In genomic region chr10:132434405-132435005, GRCh38 we compare ENCODE assay signal across 9 cellular contexts. TPM values are rescaled to one million over a fixed set of nuclear protein-coding genes. Genes with fewer than 3 reads are reported as not detected.
DNase-seq lines count a peak whose midpoint lies in the region; FAIRE-seq and TF ChIP-seq lines count a peak whose summit lies in the region.
"Had no signal": no experiment of that assay in that cellular context is flagged by ENCODE, and none has a peak within 500 bp of the region (broad histone marks: within the 10 kb centered on the region; RNA-seq: fewer than 3 reads in every experiment).

No MANE protein-coding gene starts in this region.

- H3K36me3 ChIP-seq in endothelial cell of umbilical vein (ENCODE audit: control insufficient read depth in 2 of 2, extremely low read depth in 1 of 2, insufficient read depth in 2 of 2, low read length in 2 of 2): no peaks in the 10 kb centered on the region

- H3K9me3 Mint-ChIP-seq in nephron progenitor cell: no peaks in the 10 kb centered on the region

- H3K9me3 ChIP-seq in endothelial cell of umbilical vein (replicated peaks; ENCODE audit: control insufficient read depth, insufficient read depth, low read length): no peaks in the 10 kb centered on the region
- H3K9me3 ChIP-seq: psoas muscle had no signal

- no peak overlapping the region for H3K4me2 ChIP-seq in endothelial cell of umbilical vein (ENCODE audit: insufficient read depth, low read length)

- H3K27me3 Mint-ChIP-seq in nephron progenitor cell (ENCODE audit: low read depth, poor library complexity): peaks cover 4% of the 10 kb centered on the region

- H3K4me1 ChIP-seq in endothelial cell of umbilical vein (ENCODE audit: control insufficient read depth, extremely low read depth, insufficient read depth, low read length): peaks cover 2% of the 10 kb centered on the region
- H3K4me1 ChIP-seq: psoas muscle had no signal

- no peak for TF ChIP-seq CTCF in endothelial cell of umbilical vein (IDR thresholded peaks at IDR 0.05; ENCODE audit: extremely low read depth in 1 of 2, insufficient read depth in 1 of 2, low read depth in 1 of 2, low read length in 2 of 2)
- no peak for TF ChIP-seq CTCF in nephron progenitor cell (IDR thresholded peaks at IDR 0.05)

- H4K20me1 ChIP-seq in endothelial cell of umbilical vein (replicated peaks; ENCODE audit: control insufficient read depth, extremely low read depth, insufficient read depth, low read length): no peaks in the 10 kb centered on the region

- H3K36me3 Mint-ChIP-seq in nephron progenitor cell (ENCODE audit: low read depth): no peaks in the 10 kb centered on the region

- H3K4me3 ChIP-seq in endothelial cell of umbilical vein (replicated peaks in 1 of 3; ENCODE audit: insufficient read depth in 1 of 3, low read depth in 1 of 3, low read length in 3 of 3): no peak overlapping the region
- H3K4me3 ChIP-seq: psoas muscle had no signal

- peaks cover 33% of the 10 kb centered on the region for H3K4me1 Mint-ChIP-seq in nephron progenitor cell

- TF ChIP-seq POLR2A in endothelial cell of umbilical vein (IDR thresholded peaks at IDR 0.05; ENCODE audit: low read depth, low read length): no peak

- intact Hi-C loops in endothelial cell of umbilical vein (cut with micrococcal nuclease): no loop called here

- CTCF ChIA-PET in endothelial cell of umbilical vein (lab: Charles Lee): no interaction called here

- FAIRE-seq in endothelial cell of umbilical vein (lab: Jason Lieb, UNC): no peak

- H3K27ac Mint-ChIP-seq in nephron progenitor cell: no peak overlapping the region

- no peaks in the 10 kb centered on the region for H3K27me3 ChIP-seq in endothelial cell of umbilical vein (ENCODE audit: control insufficient read depth in 2 of 2, insufficient read depth in 2 of 2, low read length in 2 of 2)

- H3K9ac ChIP-seq in endothelial cell of umbilical vein (replicated peaks; ENCODE audit: extremely low read depth, insufficient read depth, low read length): no peak overlapping the region

- H3K9me1 ChIP-seq in endothelial cell of umbilical vein (replicated peaks; ENCODE audit: control insufficient read depth, extremely low read depth, insufficient read depth, low read length): no peaks in the 10 kb centered on the region

- no peak overlapping the region for H3K4me3 Mint-ChIP-seq in nephron progenitor cell

- H3K79me2 ChIP-seq in endothelial cell of umbilical vein (ENCODE audit: control insufficient read depth, insufficient read depth, low read length): no peaks in the 10 kb centered on the region

- peak; percentile 37 for DNase-seq in NCI-H2171 treated with DMSO at 0.1 percent for 48 hours (lab: John Stamatoyannopoulos, UW)
- no peak for DNase-seq in NCI-H2171 (lab: John Stamatoyannopoulos, UW)
- peak; percentile 76 for DNase-seq in UCSD-AML1 (lab: John Stamatoyannopoulos, UW; ENCODE audit: unreplicated experiment)
- DNase-seq in endothelial cell of umbilical vein (ENCODE audit: low read depth, low spot score): peak; percentile 22
- DNase-seq in stimulated activated naive CD4-positive, alpha-beta T cell (lab: John Stamatoyannopoulos, UW): peak in 4 of 6 experiments; percentile 17 to 55 (median 36)
- DNase-seq in hepatic stellate cell (ENCODE audit: low spot score): no peak
- DNase-seq in NK-92 treated with Interleukin-12 subunit alpha and Interleukin-12 subunit beta, amount 100 ng/mL, for 24 hours (lab: John Stamatoyannopoulos, UW): no peak
- DNase-seq in nephron progenitor cell: no peak

- BruUV-seq in endothelial cell of umbilical vein (replicated peaks; lab: Mats Ljungman, UMichigan): no TSS peak

- H2AFZ ChIP-seq in endothelial cell of umbilical vein (ENCODE audit: low read depth, low read length): peak overlapping the region; percentile 95

- POLR2A ChIA-PET in endothelial cell of umbilical vein (lab: Charles Lee): no interaction called here

- no peak overlapping the region for H3K27ac ChIP-seq in endothelial cell of umbilical vein (ENCODE audit: insufficient read depth, low read depth, low read length)
- H3K27ac ChIP-seq: psoas muscle had no signal

- dilution Hi-C loops in endothelial cell of umbilical vein (cut with MboI; ENCODE audit: extremely low pct_ligation_motif_present, low sequenced_read_pairs): no loop called here

TF ChIP-seq in endothelial cell of umbilical vein, 7 proteins besides CTCF, POLR2A, EP300 and RAD21:
- no peak for TF ChIP-seq EZH2 (IDR thresholded peaks at IDR 0.05; ENCODE audit: borderline replicate concordance, low read depth, low read length, severe bottlenecking)
- TF ChIP-seq GATA2 (IDR thresholded peaks at IDR 0.05; ENCODE audit: insufficient read depth, insufficient read length, low read depth, low read length): no peak
- TF ChIP-seq FOS (IDR thresholded peaks at IDR 0.05; ENCODE audit: borderline replicate concordance, insufficient read depth, low read length): no peak
- no peak for TF ChIP-seq POLR2AphosphoS5 (IDR thresholded peaks at IDR 0.05; ENCODE audit: insufficient read depth, low read depth, low read length)
- TF ChIP-seq JUN (IDR thresholded peaks at IDR 0.05; ENCODE audit: borderline replicate concordance, insufficient read depth, insufficient read length, low read depth): no peak
- TF ChIP-seq MYC (IDR thresholded peaks at IDR 0.05; ENCODE audit: low read depth, low read length): no peak
- no peak for TF ChIP-seq MAX (IDR thresholded peaks at IDR 0.05; ENCODE audit: insufficient read depth, insufficient read length)

RNA-seq across cellular contexts. Expression of gene PWWP2B, which starts 37.5 kb away (rescaled TPM):
- total RNA-seq in endothelial cell of umbilical vein: 10.5 and 11.8 TPM in 2 replicates
- 4.6 and 5.5 TPM in 2 replicates for polyA plus RNA-seq in endothelial cell of umbilical vein
- 2.2 and 3.1 TPM in 2 replicates for polyA plus RNA-seq in endothelial cell of umbilical vein (2011; cell fraction: cytosol; rRNA removed)
- polyA plus RNA-seq in endothelial cell of umbilical vein (2011; cell fraction: nucleus; rRNA removed): 2.7 and 3.2 TPM in 2 replicates
- 5.3 and 8.8 TPM in 2 replicates for polyA plus RNA-seq in endothelial cell of umbilical vein (2012)
- 2.3 and 2.8 TPM in 2 replicates for polyA minus RNA-seq in endothelial cell of umbilical vein
- polyA minus RNA-seq in endothelial cell of umbilical vein (2011; cell fraction: cytosol; rRNA and poly(A)+ RNA removed): 11.3 TPM
- polyA minus RNA-seq in endothelial cell of umbilical vein (2011; cell fraction: nucleus; rRNA and poly(A)+ RNA removed): 2.1 and 3.1 TPM in 2 replicates

Comparison
In these comparisons a context has a peak if more than half of its experiments do, and no peak if none do; other contexts are left out.
1. DNase-seq: peak in NCI-H2171 treated with DMSO at 0.1 percent for 48 hours (single experiment), UCSD-AML1 (single experiment), endothelial cell of umbilical vein (single experiment) and stimulated activated naive CD4-positive, alpha-beta T cell (4 of 6); none in NCI-H2171 (single experiment), hepatic stellate cell (single experiment), NK-92 treated with Interleukin-12 subunit alpha and Interleukin-12 subunit beta, amount 100 ng/mL, for 24 hours (single experiment) and nephron progenitor cell (single experiment).